Comparison of ENCODE assay signal across 9 cellular contexts in genomic region chr9:117703538-117703937, GRCh38. TPM values are rescaled to one million over a fixed set of nuclear protein-coding genes. Genes with fewer than 3 reads are reported as not detected.
DNase-seq lines count a peak whose midpoint lies in the region; ATAC-seq, FAIRE-seq and TF ChIP-seq lines count a peak whose summit lies in the region.
"Had no signal": no experiment of that assay in that cellular context is flagged by ENCODE, and none has a peak within 500 bp of the region (broad histone marks: within the 10 kb centered on the region; RNA-seq: fewer than 3 reads in every experiment).

No MANE protein-coding gene starts in this region.

- peaks cover 2% of the 10 kb centered on the region for H3K36me3 ChIP-seq in astrocyte (ENCODE audit: insufficient read depth, low read length)
- H3K36me3 ChIP-seq in right lobe of liver = no peaks in the 10 kb centered on the region

- peak overlapping the region; percentile 76 for H3K4me3 Mint-ChIP-seq in astrocyte (ENCODE audit: unreplicated experiment)
- peak overlapping the region in 2 of 5 donors; percentile 5 to 24 for H3K4me3 Mint-ChIP-seq in immature natural killer cell

- peak overlapping the region; percentile 87 for H3K27ac ChIP-seq in astrocyte (ENCODE audit: low read depth, low read length)
- H3K27ac ChIP-seq in right lobe of liver = peak overlapping the region; percentile 38 to 88 (median 66)

- H3K4me1 ChIP-seq in astrocyte (ENCODE audit: insufficient read depth, low read length) = peaks cover 18% of the 10 kb centered on the region
- peaks cover 0 to 10% (median 0%) of the 10 kb centered on the region in 4 donors for H3K4me1 ChIP-seq in right lobe of liver

- peak overlapping the region; percentile 90 for H3K4me2 ChIP-seq in astrocyte (ENCODE audit: low read length)

- ATAC-seq in right lobe of liver = no peak

- no peak for DNase-seq in HFF-Myc (ENCODE audit: extremely low read depth, low read depth)
- no peak for DNase-seq in astrocyte (ENCODE audit: low read depth)
- no peak for DNase-seq in right lobe of liver
- DNase-seq in superior temporal gyrus (ENCODE audit: extremely low spot score) = peak; percentile 20
- no peak for DNase-seq in DMS79 (lab: John Stamatoyannopoulos, UW)
- DNase-seq in NCI-H82 treated with DMSO at 0.1 percent for 48 hours (lab: John Stamatoyannopoulos, UW; ENCODE audit: unreplicated experiment) = no peak
- DNase-seq in immature natural killer cell = no peak
- no peak for DNase-seq in activated gamma-delta T cell (lab: John Stamatoyannopoulos, UW)
- DNase-seq: NCI-H1105 had no signal

- H3K27ac Mint-ChIP-seq in astrocyte (ENCODE audit: unreplicated experiment) (peak overlapping the region; percentile 88), immature natural killer cell (no peak overlapping the region)

- H3K9ac ChIP-seq in astrocyte (ENCODE audit: low read length) = peak overlapping the region; percentile 86

- TF ChIP-seq CTCF in HFF-Myc (IDR thresholded peaks at IDR 0.05; ENCODE audit: low read depth, low read length, missing control alignments) (no peak), astrocyte (IDR thresholded peaks at IDR 0.05; ENCODE audit: insufficient read depth, low read depth, low read length) (no peak), right lobe of liver (IDR thresholded peaks at IDR 0.05) (no peak)

- 67% methylated on average over 3 of the region's 3 CpGs for WGBS in right lobe of liver (ENCODE audit: insufficient coverage, low coverage, low lambda C conversion rate, missing lambda C conversion rate)

- H3K27me3 Mint-ChIP-seq in astrocyte (ENCODE audit: low read depth, unreplicated experiment) = no peaks in the 10 kb centered on the region
- peaks cover 0 to 4% (median 1%) of the 10 kb centered on the region in 3 donors for H3K27me3 Mint-ChIP-seq in immature natural killer cell (ENCODE audit: low read depth in 3 of 3)

- H3K9me3 ChIP-seq in astrocyte (ENCODE audit: insufficient read depth, low read depth, low read length) = no peaks in the 10 kb centered on the region
- no peaks in the 10 kb centered on the region for H3K9me3 ChIP-seq in right lobe of liver

- peak; percentile 72 for FAIRE-seq in astrocyte (lab: Jason Lieb, UNC)

- H4K20me1 ChIP-seq in astrocyte (ENCODE audit: insufficient read depth, low read length) = peaks cover 26% of the 10 kb centered on the region

- H3K4me1 Mint-ChIP-seq in astrocyte (ENCODE audit: low read depth, unreplicated experiment) (peaks cover 22% of the 10 kb centered on the region), immature natural killer cell (peaks cover 8 to 16% of the 10 kb centered on the region in 2 donors)

- H3K9me3 Mint-ChIP-seq in astrocyte (ENCODE audit: unreplicated experiment) (peaks cover 3% of the 10 kb centered on the region), immature natural killer cell (peaks cover 0 to 3% (median 0%) of the 10 kb centered on the region in 6 donors)

- H3K36me3 Mint-ChIP-seq in astrocyte (ENCODE audit: low read depth, unreplicated experiment) (no peaks in the 10 kb centered on the region), immature natural killer cell (no peaks in the 10 kb centered on the region)

- peaks cover 43% of the 10 kb centered on the region for H3K79me2 ChIP-seq in astrocyte (ENCODE audit: insufficient read depth, low read length)

- intact Hi-C loops in right lobe of liver (cut with DNase I) = no loop called here

- H3K27me3 ChIP-seq in astrocyte (ENCODE audit: insufficient read depth, low read length) (no peaks in the 10 kb centered on the region), right lobe of liver (no peaks in the 10 kb centered on the region)

- H3K4me3 ChIP-seq in HFF-Myc (replicated peaks; ENCODE audit: low read depth, low read length) = peak overlapping the region; percentile 44
- peak overlapping the region; percentile 74 for H3K4me3 ChIP-seq in astrocyte (ENCODE audit: insufficient read depth, low read depth, low read length)
- H3K4me3 ChIP-seq in right lobe of liver = peak overlapping the region in 1 of 3 donors; percentile 46

- peak overlapping the region; percentile 10 for H2AFZ ChIP-seq in astrocyte (ENCODE audit: low read depth, low read length)

- no peak for TF ChIP-seq POLR2A in right lobe of liver (IDR thresholded peaks at IDR 0.05)

RNA-seq across cellular contexts. Expression of gene TLR4, which starts 0.7 kb away (rescaled TPM):
- total RNA-seq in astrocyte (7.4 and 9.1 TPM in 2 replicates), right lobe of liver (10 to 100 TPM in 3 of 6 experiments, 1 to 10 TPM in 3; 5.3 to 14.1 (median 10.6) TPM)
- polyA plus RNA-seq in immature natural killer cell = 1 to 10 TPM in 1 of 3 donors, under 1 TPM in 2; 0.15 to 1.4 (median 0.62) TPM
